20 cellular contexts compared by ENCODE assay signal in genomic region chr5:84478603-84479002, GRCh38.
A peak's percentile ranks its signal among the peaks of the same experiment; 100 is the strongest.
DNase-seq lines count a peak whose midpoint lies in the region; ATAC-seq and TF ChIP-seq lines count a peak whose summit lies in the region.
"Had no signal": no experiment of that assay in that cellular context is flagged by ENCODE, and none has a peak within 500 bp of the region (broad histone marks: within the 10 kb centered on the region; RNA-seq: fewer than 3 reads in every experiment).

No MANE protein-coding gene starts in this region.

- WGBS in SK-N-SH (ENCODE audit: low lambda C conversion rate), result 82% methylated on average over 1 of the region's 1 CpG

- no peak overlapping the region for H3K9ac ChIP-seq in SK-N-SH

- H3K4me1 ChIP-seq in SK-N-SH (ENCODE audit: control insufficient read depth in 1 of 2, insufficient read depth in 2 of 2, low read depth in 1 of 2, low read length in 1 of 2), result no peaks in the 10 kb centered on the region
- H3K4me1 ChIP-seq: HAP-1 had no signal

- no peaks in the 10 kb centered on the region for H3K79me2 ChIP-seq in SK-N-SH (ENCODE audit: insufficient read depth)

- no peak overlapping the region for H2AFZ ChIP-seq in SK-N-SH (ENCODE audit: low read depth)

- no peak for DNase-seq in SK-N-SH
- peak; percentile 4 for DNase-seq in RWPE1 (ENCODE audit: low spot score)
- peak; percentile 12 for DNase-seq in choroid plexus epithelial cell (ENCODE audit: low read depth)
- DNase-seq in non-pigmented ciliary epithelial cell (ENCODE audit: low read depth), result peak; percentile 8
- DNase-seq in dermis blood vessel endothelial cell, result no peak
- no peak for DNase-seq in MV-4-11 (lab: John Stamatoyannopoulos, UW)
- no peak for DNase-seq in NCI-H1436 treated with DMSO at 0.1 percent for 48 hours (lab: John Stamatoyannopoulos, UW)
- DNase-seq: DMS79 treated with DMSO at 0.1 percent for 48 hours, GDM1, Karpas-422, NCI-H1105, NCI-H1694 treated with DMSO at 0.1 percent for 48 hours, NCI-H2227 treated with DMSO at 0.1 percent for 48 hours, NCI-H524, NCI-H82, OCI-M1, RPMI8226 had no signal

- no peaks in the 10 kb centered on the region for H3K27me3 ChIP-seq in SK-N-SH (ENCODE audit: insufficient read depth)

- H3K27ac ChIP-seq in SK-N-SH (ENCODE audit: low read depth in 2 of 2, low read length in 1 of 2) (no peak overlapping the region), RWPE1 (no peak overlapping the region)
- H3K27ac ChIP-seq: 22Rv1 had no signal

- no peak for TF ChIP-seq EP300 in SK-N-SH (IDR thresholded peaks at IDR 0.05; ENCODE audit: borderline replicate concordance in 1 of 2, low read depth in 1 of 2, low read length in 1 of 2)

- no peak for TF ChIP-seq CTCF in SK-N-SH (IDR thresholded peaks at IDR 0.05)
- no peak for TF ChIP-seq CTCF in RWPE1 (conservative IDR thresholded peaks at IDR 0.05; ENCODE audit: low read depth)
- TF ChIP-seq CTCF in choroid plexus epithelial cell (conservative IDR thresholded peaks at IDR 0.05; ENCODE audit: low read depth, low read length), result no peak

- POLR2A ChIA-PET in SK-N-SH (lab: Yijun Ruan, JAX), result no interaction called here
- POLR2A ChIA-PET in RWPE1 (lab: Yijun Ruan, JAX; ENCODE audit: low non-redundant PET), result no interaction called here

- H3K9me3 ChIP-seq in SK-N-SH, result no peaks in the 10 kb centered on the region
- H3K9me3 ChIP-seq: HAP-1 had no signal

- no peaks in the 10 kb centered on the region for H3K36me3 ChIP-seq in SK-N-SH (replicated peaks in 1 of 2; ENCODE audit: control insufficient read depth in 1 of 2, insufficient read depth in 2 of 2, low read length in 1 of 2)
- H3K36me3 ChIP-seq: HAP-1 had no signal

- no peaks in the 10 kb centered on the region for H3F3A ChIP-seq in SK-N-SH (replicated peaks; ENCODE audit: insufficient read depth)

- TF ChIP-seq RAD21 in SK-N-SH (IDR thresholded peaks at IDR 0.05; ENCODE audit: low read length), result no peak

- no peak overlapping the region for H3K4me2 ChIP-seq in SK-N-SH

- H4K20me1 ChIP-seq in SK-N-SH (ENCODE audit: insufficient read depth), result no peaks in the 10 kb centered on the region

- CTCF ChIA-PET in SK-N-SH (lab: Yijun Ruan, JAX), result no interaction called here
- CTCF ChIA-PET in RWPE1 (lab: Yijun Ruan, JAX), result no interaction called here

- no peak for ATAC-seq in SK-N-SH treated with all-trans-retinoic acid at 6 μM for 48 hours

- H3K4me3 ChIP-seq in SK-N-SH (ENCODE audit: low read depth in 2 of 2, low read length in 1 of 2), result no peak overlapping the region
- no peak overlapping the region for H3K4me3 ChIP-seq in choroid plexus epithelial cell (ENCODE audit: low read depth, low read length)
- H3K4me3 ChIP-seq: HAP-1 had no signal

- H3K9me2 ChIP-seq in SK-N-SH, result no peaks in the 10 kb centered on the region

TF ChIP-seq in SK-N-SH, 30 proteins besides CTCF, POLR2A, EP300 and RAD21:
- TF ChIP-seq FOSL2 (IDR thresholded peaks at IDR 0.05; ENCODE audit: borderline replicate concordance, low read depth), result 0 out of 2 replicates have a peak, but pooled peaks have one; percentile 9
- no peak for TF ChIP-seq NRF1 (IDR thresholded peaks at IDR 0.05; ENCODE audit: low read depth, low read length)

TF ChIP-seq in SK-N-SH treated with all-trans-retinoic acid at 6 μM for 48 hours, 23 proteins besides CTCF, POLR2A, EP300 and RAD21:
- no peak for TF ChIP-seq RARB (CRISPR knock-in tag; IDR thresholded peaks at IDR 0.05)
- no peak for TF ChIP-seq CSRNP3 (CRISPR knock-in tag; IDR thresholded peaks at IDR 0.05)
- TF ChIP-seq OSR1 (CRISPR knock-in tag; IDR thresholded peaks at IDR 0.05), result no peak
- no peak for TF ChIP-seq GLIS3 (CRISPR knock-in tag; IDR thresholded peaks at IDR 0.05)
- TF ChIP-seq POU6F1 (CRISPR knock-in tag; IDR thresholded peaks at IDR 0.05; ENCODE audit: borderline replicate concordance, low read depth), result no peak
- no peak for TF ChIP-seq SNAI2 (CRISPR knock-in tag; IDR thresholded peaks at IDR 0.05)
- TF ChIP-seq PATZ1 (CRISPR knock-in tag; IDR thresholded peaks at IDR 0.05; ENCODE audit: borderline replicate concordance), result no peak
- no peak for TF ChIP-seq ZNF565 (CRISPR knock-in tag; conservative IDR thresholded peaks at IDR 0.05; ENCODE audit: low read depth)
- no peak for TF ChIP-seq ZNF70 (CRISPR knock-in tag; IDR thresholded peaks at IDR 0.05)

Comparison
In these comparisons a context has a peak if more than half of its experiments do, and no peak if none do; other contexts are left out.
1. DNase-seq: peak in RWPE1 (single experiment), choroid plexus epithelial cell (single experiment) and non-pigmented ciliary epithelial cell (single experiment); none in SK-N-SH (single experiment), dermis blood vessel endothelial cell (single experiment), MV-4-11 (single experiment) and NCI-H1436 treated with DMSO at 0.1 percent for 48 hours (single experiment).